8 cellular contexts compared by ENCODE assay signal in the genomic region with DNA sequence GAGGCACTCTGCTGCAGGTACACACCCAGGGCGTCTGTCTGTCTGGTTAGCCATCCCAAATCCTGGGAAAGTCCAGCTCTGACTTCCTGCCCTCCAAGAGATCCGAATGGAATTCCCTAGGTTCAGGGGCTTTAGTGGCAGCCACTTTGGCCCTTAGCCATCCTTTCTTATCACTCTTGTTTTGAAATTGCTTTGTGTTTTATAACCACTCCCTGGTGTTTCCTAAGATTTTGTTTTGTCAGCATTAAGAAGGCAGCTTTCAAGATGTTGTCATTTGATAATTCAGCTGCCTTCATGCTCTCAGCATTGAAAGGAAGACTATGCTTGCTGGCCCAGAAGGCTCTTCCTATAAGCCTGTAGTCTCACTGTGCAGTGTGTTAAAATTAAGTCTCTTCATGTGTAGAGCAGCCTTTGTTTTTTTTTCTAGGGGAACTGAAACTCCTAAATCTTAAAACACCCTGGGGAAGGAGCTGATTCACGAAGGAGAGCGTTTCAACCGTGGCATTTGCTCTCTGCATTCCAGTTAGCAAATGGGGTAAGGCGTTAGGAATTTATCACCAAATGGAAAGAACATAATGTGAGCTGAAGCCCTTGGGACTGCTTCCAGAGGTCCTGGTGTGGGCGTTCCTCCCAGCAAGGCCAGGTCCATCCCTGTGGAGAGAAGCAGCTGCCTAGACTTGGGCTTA. TPM values are rescaled to one million over a fixed set of nuclear protein-coding genes. Genes with fewer than 3 reads are reported as not detected.
DNase-seq lines count a peak whose midpoint lies in the region; ATAC-seq and TF ChIP-seq lines count a peak whose summit lies in the region.

No MANE protein-coding gene starts in this region.

- H3K27me3 ChIP-seq in adrenal gland (no peaks in the 10 kb centered on the region), hepatocyte (no peaks in the 10 kb centered on the region)

- H3K36me3 ChIP-seq in adrenal gland (replicated peaks in 1 of 2): peaks cover 0 to 18% of the 10 kb centered on the region in 2 donors
- no peaks in the 10 kb centered on the region for H3K36me3 ChIP-seq in hepatocyte (replicated peaks; ENCODE audit: insufficient read depth, low read depth)

- no peak for ATAC-seq in activated CD4-positive, alpha-beta T cell treated with anti-CD3 and anti-CD28 coated beads for 36 hours
- no peak for ATAC-seq in GM18505 (IDR thresholded peaks at IDR 0.05; ENCODE audit: unreplicated experiment)

- H3K27me3 Mint-ChIP-seq in activated CD4-positive, alpha-beta T cell treated with anti-CD3 and anti-CD28 coated beads, Interleukin-2, amount 10 ng/mL, durations not matched to agents 24 days and 14 days: no peaks in the 10 kb centered on the region
- H3K27me3 Mint-ChIP-seq in activated CD4-positive, alpha-beta T cell treated with anti-CD3 and anti-CD28 coated beads for 36 hours: no peaks in the 10 kb centered on the region
- no peaks in the 10 kb centered on the region for H3K27me3 Mint-ChIP-seq in type B pancreatic cell

- H3K27ac ChIP-seq in adrenal gland (peak overlapping the region; percentile 57 to 89 (median 86)), hepatocyte (peak overlapping the region; percentile 75)

- TF ChIP-seq POLR2A in adrenal gland (IDR thresholded peaks at IDR 0.05) (peak in 1 of 2 donors; percentile 61), GM18505 (IDR thresholded peaks at IDR 0.05; ENCODE audit: borderline replicate concordance, extremely low read depth, insufficient read depth, insufficient read length) (no peak)

- H3K4me1 ChIP-seq in adrenal gland (replicated peaks in 1 of 2) (peaks cover 34 to 59% of the 10 kb centered on the region in 2 donors), hepatocyte (ENCODE audit: insufficient read depth) (peaks cover 8% of the 10 kb centered on the region)

- H3K27ac Mint-ChIP-seq in activated CD4-positive, alpha-beta T cell treated with anti-CD3 and anti-CD28 coated beads, Interleukin-2, amount 10 ng/mL, durations not matched to agents 24 days and 14 days: peak overlapping the region; percentile 41
- H3K27ac Mint-ChIP-seq in activated CD4-positive, alpha-beta T cell treated with anti-CD3 and anti-CD28 coated beads for 36 hours: no peak overlapping the region
- H3K27ac Mint-ChIP-seq in type B pancreatic cell: no peak overlapping the region

- POLR2A ChIA-PET in activated CD4-positive, alpha-beta T cell treated with anti-CD3 and anti-CD28 coated beads for 36 hours (lab: Charles Lee): no interaction called here

- peaks cover 12% of the 10 kb centered on the region for H3K4me1 Mint-ChIP-seq in activated CD4-positive, alpha-beta T cell treated with anti-CD3 and anti-CD28 coated beads, Interleukin-2, amount 10 ng/mL, durations not matched to agents 24 days and 14 days
- peaks cover 6% of the 10 kb centered on the region for H3K4me1 Mint-ChIP-seq in activated CD4-positive, alpha-beta T cell treated with anti-CD3 and anti-CD28 coated beads for 36 hours
- peaks cover 4% of the 10 kb centered on the region for H3K4me1 Mint-ChIP-seq in type B pancreatic cell (ENCODE audit: unreplicated experiment)

- H3K36me3 Mint-ChIP-seq in activated CD4-positive, alpha-beta T cell treated with anti-CD3 and anti-CD28 coated beads, Interleukin-2, amount 10 ng/mL, durations not matched to agents 24 days and 14 days (ENCODE audit: low read depth): peaks cover 49% of the 10 kb centered on the region
- peaks cover 36% of the 10 kb centered on the region for H3K36me3 Mint-ChIP-seq in activated CD4-positive, alpha-beta T cell treated with anti-CD3 and anti-CD28 coated beads for 36 hours (ENCODE audit: low read depth)
- H3K36me3 Mint-ChIP-seq in type B pancreatic cell: peaks cover 32% of the 10 kb centered on the region

- H3K4me3 Mint-ChIP-seq in activated CD4-positive, alpha-beta T cell treated with anti-CD3 and anti-CD28 coated beads, Interleukin-2, amount 10 ng/mL, durations not matched to agents 24 days and 14 days: no peak overlapping the region
- H3K4me3 Mint-ChIP-seq in activated CD4-positive, alpha-beta T cell treated with anti-CD3 and anti-CD28 coated beads for 36 hours: no peak overlapping the region
- no peak overlapping the region for H3K4me3 Mint-ChIP-seq in type B pancreatic cell

- no peaks in the 10 kb centered on the region for H3K79me2 ChIP-seq in hepatocyte

- no peak overlapping the region for H2AFZ ChIP-seq in hepatocyte

- CTCF ChIA-PET in activated CD4-positive, alpha-beta T cell treated with anti-CD3 and anti-CD28 coated beads for 36 hours (lab: Charles Lee): no interaction called here

- H3K9me2 ChIP-seq in hepatocyte (replicated peaks; ENCODE audit: insufficient read depth): no peaks in the 10 kb centered on the region

- intact Hi-C loops in activated CD4-positive, alpha-beta T cell treated with anti-CD3 and anti-CD28 coated beads, Interleukin-2, amount 10 ng/mL, durations not matched to agents 24 days and 14 days (cut with micrococcal nuclease): no loop called here
- intact Hi-C loops in activated CD4-positive, alpha-beta T cell treated with anti-CD3 and anti-CD28 coated beads for 36 hours (cut with DNase I, micrococcal nuclease): no loop called here
- intact Hi-C loops in adrenal gland (cut with DNase I): no loop called here

- H4K20me1 ChIP-seq in hepatocyte (ENCODE audit: insufficient read depth, poor library complexity, severe bottlenecking): no peaks in the 10 kb centered on the region

- 9 to 17% (median 13%) methylated on average over 7 of the region's 7 CpGs for WGBS in adrenal gland, 4 donors
- WGBS in hepatocyte (ENCODE audit: low lambda C conversion rate, missing lambda C conversion rate): 56% methylated on average over 7 of the region's 7 CpGs

- peak overlapping the region; percentile 47 for H3K4me2 ChIP-seq in hepatocyte

- no peaks in the 10 kb centered on the region for H3K9me3 Mint-ChIP-seq in activated CD4-positive, alpha-beta T cell treated with anti-CD3 and anti-CD28 coated beads, Interleukin-2, amount 10 ng/mL, durations not matched to agents 24 days and 14 days
- no peaks in the 10 kb centered on the region for H3K9me3 Mint-ChIP-seq in activated CD4-positive, alpha-beta T cell treated with anti-CD3 and anti-CD28 coated beads for 36 hours (ENCODE audit: low read depth)
- no peaks in the 10 kb centered on the region for H3K9me3 Mint-ChIP-seq in type B pancreatic cell

- no peak for DNase-seq in activated CD4-positive, alpha-beta T cell treated with anti-CD3 and anti-CD28 coated beads, Interleukin-2, amount 10 ng/mL, durations not matched to agents 24 days and 14 days
- DNase-seq in activated CD4-positive, alpha-beta T cell treated with anti-CD3 and anti-CD28 coated beads for 36 hours: no peak
- DNase-seq in adrenal gland: peak; percentile 78 to 93 (median 87)
- peak; percentile 36 for DNase-seq in hepatocyte (ENCODE audit: low spot score)
- DNase-seq in stromal cell of bone marrow (ENCODE audit: low read depth): peak; percentile 91
- no peak for DNase-seq in effector CD8-positive, alpha-beta T cell (lab: John Stamatoyannopoulos, UW)
- DNase-seq in type B pancreatic cell (ENCODE audit: extremely low spot score, unreplicated experiment): no peak

- H3K4me3 ChIP-seq in adrenal gland: peak overlapping the region in 1 of 4 donors; percentile 14
- no peak overlapping the region for H3K4me3 ChIP-seq in hepatocyte

- TF ChIP-seq CTCF in adrenal gland (IDR thresholded peaks at IDR 0.05): no peak
- no peak for TF ChIP-seq CTCF in hepatocyte (IDR thresholded peaks at IDR 0.05; ENCODE audit: poor library complexity)
- no peak for TF ChIP-seq CTCF in type B pancreatic cell (conservative IDR thresholded peaks at IDR 0.05)

- H3K9me3 ChIP-seq in adrenal gland (replicated peaks in 1 of 3) (no peaks in the 10 kb centered on the region), hepatocyte (ENCODE audit: low read depth) (no peaks in the 10 kb centered on the region)

RNA-seq across cellular contexts. Expression of a gene that starts 14.2 kb away (rescaled TPM):
- not detected in 2 replicates for total RNA-seq in activated CD4-positive, alpha-beta T cell treated with anti-CD3 and anti-CD28 coated beads, Interleukin-2, amount 10 ng/mL, durations not matched to agents 24 days and 14 days
- total RNA-seq in activated CD4-positive, alpha-beta T cell treated with anti-CD3 and anti-CD28 coated beads for 36 hours: not detected
- 100 to 1,000 TPM in 3 of 8 donors, 10 to 100 TPM in 5; 20.7 to 110 (median 73.1) TPM for total RNA-seq in adrenal gland
- 100 to 1,000 TPM in 2 of 3 donors, 1 to 10 TPM in 1; 5.1 to 251 (median 177) TPM for polyA plus RNA-seq in adrenal gland
- total RNA-seq in hepatocyte: 0.64 and 1.3 TPM in 2 replicates
- 1.7 and 2.6 TPM in 2 replicates for polyA plus RNA-seq in hepatocyte
- total RNA-seq in type B pancreatic cell (ENCODE audit: low replicate concordance): 0.43 and 1.2 TPM in 2 replicates

RNA-seq across cellular contexts. Expression of a gene that starts 35.9 kb away (rescaled TPM):
- 95.5 and 97.9 TPM in 2 replicates for total RNA-seq in activated CD4-positive, alpha-beta T cell treated with anti-CD3 and anti-CD28 coated beads, Interleukin-2, amount 10 ng/mL, durations not matched to agents 24 days and 14 days
- 10 to 100 TPM; 42.7 to 70.7 TPM for total RNA-seq in activated CD4-positive, alpha-beta T cell treated with anti-CD3 and anti-CD28 coated beads for 36 hours
- 100 to 1,000 TPM in 4 of 8 donors, 10 to 100 TPM in 4; 72.9 to 214 (median 97.7) TPM for total RNA-seq in adrenal gland
- 10 to 100 TPM; 68.9 to 80.2 (median 73.4) TPM for polyA plus RNA-seq in adrenal gland
- 46.7 and 53.3 TPM in 2 replicates for total RNA-seq in hepatocyte
- polyA plus RNA-seq in hepatocyte: 55.8 and 61.3 TPM in 2 replicates
- total RNA-seq in type B pancreatic cell (ENCODE audit: low replicate concordance): 45.5 and 49.7 TPM in 2 replicates

RNA-seq across cellular contexts. Expression of a gene that starts 35.9 kb away (rescaled TPM):
- 42.0 and 46.2 TPM in 2 replicates for total RNA-seq in activated CD4-positive, alpha-beta T cell treated with anti-CD3 and anti-CD28 coated beads, Interleukin-2, amount 10 ng/mL, durations not matched to agents 24 days and 14 days
- total RNA-seq in activated CD4-positive, alpha-beta T cell treated with anti-CD3 and anti-CD28 coated beads for 36 hours: 10 to 100 TPM; 31.9 to 32.9 TPM
- 100 to 1,000 TPM in 4 of 8 donors, 10 to 100 TPM in 4; 80.1 to 143 (median 99.2) TPM for total RNA-seq in adrenal gland
- 100 to 1,000 TPM in 1 of 3 donors, 10 to 100 TPM in 2; 30.1 to 148 (median 34.7) TPM for polyA plus RNA-seq in adrenal gland
- total RNA-seq in hepatocyte: 60.3 and 71.2 TPM in 2 replicates
- polyA plus RNA-seq in hepatocyte: 59.5 and 62.0 TPM in 2 replicates
- total RNA-seq in type B pancreatic cell (ENCODE audit: low replicate concordance): 83.6 and 112 TPM in 2 replicates

Comparison
In these comparisons a context has a peak if more than half of its experiments do, and no peak if none do; other contexts are left out.
1. DNase-seq: peak in adrenal gland (7 of 7), hepatocyte (single experiment) and stromal cell of bone marrow (single experiment); none in activated CD4-positive, alpha-beta T cell treated with anti-CD3 and anti-CD28 coated beads, Interleukin-2, amount 10 ng/mL, durations not matched to agents 24 days and 14 days (single experiment), activated CD4-positive, alpha-beta T cell treated with anti-CD3 and anti-CD28 coated beads for 36 hours (single experiment), effector CD8-positive, alpha-beta T cell (single experiment) and type B pancreatic cell (single experiment).